In the genomic region with DNA sequence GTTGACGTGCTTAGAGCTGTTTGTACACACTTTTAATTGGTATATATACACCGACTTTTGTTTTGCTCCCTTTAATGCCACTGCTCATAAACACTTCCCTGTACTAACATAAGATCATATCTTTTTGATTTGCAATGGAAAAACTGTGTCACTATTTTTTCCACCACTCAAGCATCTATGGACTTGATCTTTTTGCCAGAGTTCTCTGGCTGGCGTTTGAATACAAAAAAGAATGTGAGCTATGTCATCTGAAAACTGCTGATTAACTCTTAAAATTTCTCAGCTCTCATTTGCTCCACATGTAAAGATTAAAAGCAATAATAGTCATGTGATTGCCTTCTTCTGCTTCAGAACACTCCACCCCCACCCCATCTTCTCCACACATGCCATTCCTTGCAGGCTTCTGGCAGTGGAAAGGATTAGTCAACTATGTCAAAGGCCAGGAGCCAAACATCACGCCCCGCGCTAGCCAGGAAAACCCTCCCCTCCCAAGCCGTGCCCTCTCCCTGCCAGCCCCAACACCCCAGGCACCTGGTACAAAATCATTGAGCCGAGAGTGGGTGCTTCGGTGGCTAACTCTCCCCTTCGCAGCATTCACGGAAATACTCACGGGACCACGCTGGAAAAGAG, we compare ENCODE assay signal across 9 cellular contexts.
A peak's percentile ranks its signal among the peaks of the same experiment; 100 is the strongest.
DNase-seq lines count a peak whose midpoint lies in the region; ATAC-seq, FAIRE-seq and TF ChIP-seq lines count a peak whose summit lies in the region.
"Had no signal": no experiment of that assay in that cellular context is flagged by ENCODE, and none has a peak within 500 bp of the region (broad histone marks: within the 10 kb centered on the region; RNA-seq: fewer than 3 reads in every experiment).

No MANE protein-coding gene starts in this region.

- RAD21 ChIA-PET in HCT116 (lab: Charles Lee; ENCODE audit: low non-redundant PET in 1 of 2, low total read pairs in 2 of 2, uncharacterized antibody in 2 of 2, unreplicated experiment in 2 of 2) = no interaction called here

- H3K9ac ChIP-seq in HCT116 (ENCODE audit: low read length) = peak overlapping the region; percentile 14; the same call in 1 of the 2 replicates
- H3K9ac ChIP-seq: KMS-11 had no signal

- no peaks in the 10 kb centered on the region for H3K27me3 ChIP-seq in HCT116 (ENCODE audit: insufficient read depth, low read length)
- no peaks in the 10 kb centered on the region for H3K27me3 ChIP-seq in heart left ventricle
- H3K27me3 ChIP-seq in small intestine (ENCODE audit: control insufficient read depth in 2 of 2, insufficient read depth in 2 of 2, low read length in 2 of 2) = no peaks in the 10 kb centered on the region

- peak; percentile 35 for DNase-seq in HCT116 (ENCODE audit: low read depth, low spot score)
- peak; percentile 21 to 23 for DNase-seq in activated T-cell treated with anti-CD3 and anti-CD28 coated beads, Interleukin-2, amount 50 U/mL, for 48 hours
- peak; percentile 80 to 89 (median 83) for DNase-seq in heart left ventricle
- DNase-seq in small intestine = peak; percentile 35
- no peak for DNase-seq in HuH-7 (ENCODE audit: low spot score)
- DNase-seq in HuH-7.5 (ENCODE audit: low spot score) = no peak
- no peak for DNase-seq in DMS114 treated with DMSO at 0.1 percent for 48 hours (lab: John Stamatoyannopoulos, UW; ENCODE audit: unreplicated experiment)

- peak overlapping the region; percentile 80 for H2AFZ ChIP-seq in HCT116 (ENCODE audit: low read depth, low read length, poor library complexity, severe bottlenecking)

- H3K79me2 ChIP-seq in HCT116 (ENCODE audit: insufficient read depth, low read length) = no peaks in the 10 kb centered on the region

- TF ChIP-seq RAD21 in HCT116 (IDR thresholded peaks at IDR 0.05; ENCODE audit: low read depth) = no peak

- no peak overlapping the region for H3K4me3 ChIP-seq in HCT116 (replicated peaks in 1 of 2; ENCODE audit: low read depth in 1 of 2, low read length in 2 of 2)
- H3K4me3 ChIP-seq in heart left ventricle = peak overlapping the region in 2 of 12 donors; percentile 17 to 19
- H3K4me3 ChIP-seq in small intestine (ENCODE audit: low read depth in 1 of 2, low read length in 2 of 2) = no peak overlapping the region

- POLR2A ChIA-PET in HCT116 (lab: Charles Lee) = no interaction called here

- intact Hi-C loops in HCT116 (cut with micrococcal nuclease) (no loop called here), heart left ventricle (cut with DNase I) (loop anchor here in 2 of 10 donors (1.0 to 10.0 kb wide), 2 partner anchors 32 to 122 kb away; a partner anchor contains a TSS)

- no peaks in the 10 kb centered on the region for H3K9me3 ChIP-seq in HCT116 (ENCODE audit: control insufficient read depth in 1 of 2, insufficient read depth in 1 of 2, low read depth in 1 of 2, low read length in 2 of 2)
- H3K9me3 ChIP-seq in heart left ventricle = no peaks in the 10 kb centered on the region
- H3K9me3 ChIP-seq in small intestine (ENCODE audit: control insufficient read depth, low read depth) = no peaks in the 10 kb centered on the region

- peak overlapping the region; percentile 58 for H3K4me2 ChIP-seq in HCT116 (ENCODE audit: low read length)
- H3K4me2 ChIP-seq: KMS-11 had no signal

- 11 to 20% (median 18%) methylated on average over 13 of the region's 13 CpGs for WGBS in heart left ventricle, 4 donors
- WGBS in small intestine, 3 donors = 16 to 38% (median 32%) methylated on average over 13 of the region's 13 CpGs

- no TSS peak for BruUV-seq in HCT116 (replicated peaks; lab: Mats Ljungman, UMichigan)

- H3K4me1 ChIP-seq in HCT116 (ENCODE audit: control insufficient read depth in 1 of 2, insufficient read depth in 2 of 2, low read length in 2 of 2) (peaks cover 13 to 17% of the 10 kb centered on the region in 2 experiments), heart left ventricle (peaks cover 5 to 64% (median 46%) of the 10 kb centered on the region in 12 donors), small intestine (ENCODE audit: control insufficient read depth in 2 of 2, insufficient read depth in 1 of 2, low read depth in 1 of 2, low read length in 1 of 2) (no peaks in the 10 kb centered on the region)

- peak; percentile 55 for ATAC-seq in HCT116
- ATAC-seq in heart left ventricle = peak; percentile 88 to 94 (median 92)
- no peak for ATAC-seq in GM19452 (IDR thresholded peaks at IDR 0.05; ENCODE audit: unreplicated experiment)

- TF ChIP-seq POLR2A in HCT116 (IDR thresholded peaks at IDR 0.05; ENCODE audit: borderline replicate concordance, extremely low read depth, insufficient read depth, insufficient read length) = no peak
- peak in 1 of 2 donors; percentile 19 for TF ChIP-seq POLR2A in heart left ventricle (IDR thresholded peaks at IDR 0.05)

- no peaks in the 10 kb centered on the region for H3K9me2 ChIP-seq in HCT116 (ENCODE audit: insufficient read depth)

- H3K27ac ChIP-seq in HCT116 (ENCODE audit: low read depth, low read length) (no peak overlapping the region), heart left ventricle (peak overlapping the region; percentile 70 to 89 (median 82)), small intestine (ENCODE audit: low read depth in 1 of 2, low read length in 1 of 2) (peak overlapping the region in 1 of 2 donors; percentile 50)
- H3K27ac ChIP-seq: KMS-11 had no signal

- CTCF ChIA-PET in HCT116 (lab: Charles Lee) = interaction anchor here (1.1 kb wide), 1 partner anchor 261 kb away, joined by 3 read pairs; no protein-coding TSS in a partner anchor

- TF ChIP-seq CTCF in HCT116 (IDR thresholded peaks at IDR 0.05 in 2 of 3, conservative IDR thresholded peaks at IDR 0.05 in 1 of 3; ENCODE audit: borderline replicate concordance in 1 of 3, insufficient read depth in 1 of 3, low read depth in 2 of 3, low read length in 2 of 3) = no peak
- no peak for TF ChIP-seq CTCF in heart left ventricle (IDR thresholded peaks at IDR 0.05)

- no peaks in the 10 kb centered on the region for H4K20me1 ChIP-seq in HCT116 (ENCODE audit: insufficient read depth)

- H3K36me3 ChIP-seq in HCT116 (ENCODE audit: control insufficient read depth in 1 of 2, insufficient read depth in 2 of 2, low read length in 2 of 2) (no peaks in the 10 kb centered on the region), heart left ventricle (no peaks in the 10 kb centered on the region), small intestine (ENCODE audit: control insufficient read depth in 2 of 2, insufficient read depth in 2 of 2, low read length in 2 of 2) (no peaks in the 10 kb centered on the region)

- no peak for FAIRE-seq in small intestine (lab: Jason Lieb, UNC)

TF ChIP-seq in HCT116, 20 proteins besides CTCF, POLR2A, EP300 and RAD21:
- TF ChIP-seq CEBPB (IDR thresholded peaks at IDR 0.05; ENCODE audit: low read depth) (no peak), ELF1 (IDR thresholded peaks at IDR 0.05; ENCODE audit: borderline replicate concordance, low read depth) (no peak), ZFX (IDR thresholded peaks at IDR 0.05) (no peak), FOSL1 (IDR thresholded peaks at IDR 0.05; ENCODE audit: low read depth) (peak; percentile 74), SP1 (IDR thresholded peaks at IDR 0.05; ENCODE audit: low read depth) (peak; percentile 59; the same call in 1 of the 2 replicates), EGR1 (IDR thresholded peaks at IDR 0.05; ENCODE audit: low read depth) (no peak; the same call in 1 of the 2 replicates), CBX3 (IDR thresholded peaks at IDR 0.05; ENCODE audit: low read depth) (no peak), EZH2 (IDR thresholded peaks at IDR 0.05) (no peak)
- TF ChIP-seq, protein P1, sequence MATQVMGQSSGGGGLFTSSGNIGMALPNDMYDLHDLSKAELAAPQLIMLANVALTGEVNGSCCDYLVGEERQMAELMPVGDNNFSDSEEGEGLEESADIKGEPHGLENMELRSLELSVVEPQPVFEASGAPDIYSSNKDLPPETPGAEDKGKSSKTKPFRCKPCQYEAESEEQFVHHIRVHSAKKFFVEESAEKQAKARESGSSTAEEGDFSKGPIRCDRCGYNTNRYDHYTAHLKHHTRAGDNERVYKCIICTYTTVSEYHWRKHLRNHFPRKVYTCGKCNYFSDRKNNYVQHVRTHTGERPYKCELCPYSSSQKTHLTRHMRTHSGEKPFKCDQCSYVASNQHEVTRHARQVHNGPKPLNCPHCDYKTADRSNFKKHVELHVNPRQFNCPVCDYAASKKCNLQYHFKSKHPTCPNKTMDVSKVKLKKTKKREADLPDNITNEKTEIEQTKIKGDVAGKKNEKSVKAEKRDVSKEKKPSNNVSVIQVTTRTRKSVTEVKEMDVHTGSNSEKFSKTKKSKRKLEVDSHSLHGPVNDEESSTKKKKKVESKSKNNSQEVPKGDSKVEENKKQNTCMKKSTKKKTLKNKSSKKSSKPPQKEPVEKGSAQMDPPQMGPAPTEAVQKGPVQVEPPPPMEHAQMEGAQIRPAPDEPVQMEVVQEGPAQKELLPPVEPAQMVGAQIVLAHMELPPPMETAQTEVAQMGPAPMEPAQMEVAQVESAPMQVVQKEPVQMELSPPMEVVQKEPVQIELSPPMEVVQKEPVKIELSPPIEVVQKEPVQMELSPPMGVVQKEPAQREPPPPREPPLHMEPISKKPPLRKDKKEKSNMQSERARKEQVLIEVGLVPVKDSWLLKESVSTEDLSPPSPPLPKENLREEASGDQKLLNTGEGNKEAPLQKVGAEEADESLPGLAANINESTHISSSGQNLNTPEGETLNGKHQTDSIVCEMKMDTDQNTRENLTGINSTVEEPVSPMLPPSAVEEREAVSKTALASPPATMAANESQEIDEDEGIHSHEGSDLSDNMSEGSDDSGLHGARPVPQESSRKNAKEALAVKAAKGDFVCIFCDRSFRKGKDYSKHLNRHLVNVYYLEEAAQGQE (IDR thresholded peaks at IDR 0.05; ENCODE audit: low read depth) = no peak
- TF ChIP-seq, protein P2, sequence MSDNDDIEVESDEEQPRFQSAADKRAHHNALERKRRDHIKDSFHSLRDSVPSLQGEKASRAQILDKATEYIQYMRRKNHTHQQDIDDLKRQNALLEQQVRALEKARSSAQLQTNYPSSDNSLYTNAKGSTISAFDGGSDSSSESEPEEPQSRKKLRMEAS (IDR thresholded peaks at IDR 0.05) = 0 out of 2 replicates have a peak, but pooled peaks have one; percentile 56

Comparison
In these comparisons a context has a peak if more than half of its experiments do, and no peak if none do; other contexts are left out.
1. DNase-seq: peak in HCT116 (single experiment), activated T-cell treated with anti-CD3 and anti-CD28 coated beads, Interleukin-2, amount 50 U/mL, for 48 hours (2 of 2), heart left ventricle (5 of 5) and small intestine (single experiment); none in HuH-7 (single experiment), HuH-7.5 (single experiment) and DMS114 treated with DMSO at 0.1 percent for 48 hours (single experiment).